ENCODE assay signal across 8 cellular contexts in genomic region chr1:86380257-86380861, GRCh38. TPM values are rescaled to one million over a fixed set of nuclear protein-coding genes. Genes with fewer than 3 reads are reported as not detected.
DNase-seq lines count a peak whose midpoint lies in the region; ATAC-seq, FAIRE-seq and TF ChIP-seq lines count a peak whose summit lies in the region.

No MANE protein-coding gene starts in this region.

- H3K9me3 ChIP-seq in OCI-LY3 (ENCODE audit: insufficient read depth, low read length) (no peaks in the 10 kb centered on the region), right lobe of liver (no peaks in the 10 kb centered on the region), vagina (no peaks in the 10 kb centered on the region)

- WGBS in right lobe of liver (ENCODE audit: insufficient coverage, low coverage, low lambda C conversion rate, missing lambda C conversion rate), result 0% methylated on average over 4 of the region's 4 CpGs

- H3K4me2 ChIP-seq in GM23338 (no peak overlapping the region), OCI-LY3 (ENCODE audit: low read length) (no peak overlapping the region)

- POLR2A ChIA-PET in activated CD4-positive, alpha-beta memory T cell treated with anti-CD3 and anti-CD28 coated beads, Interleukin-2, amount 10 ng/mL, durations not matched to agents 7 days and 5 days (lab: Charles Lee), result interaction anchor here (1.9 kb wide), 1 partner anchor 16 kb away, joined by 6 read pairs; the partner anchor contains the start of gene ODF2L

- H3K27ac Mint-ChIP-seq in GM23338, result no peak overlapping the region
- no peak overlapping the region for H3K27ac Mint-ChIP-seq in activated CD4-positive, alpha-beta memory T cell treated with anti-CD3 and anti-CD28 coated beads, Interleukin-2, amount 10 ng/mL, durations not matched to agents 7 days and 5 days

- H3K9me3 Mint-ChIP-seq in GM23338, result peaks cover 27% of the 10 kb centered on the region
- peaks cover 21% of the 10 kb centered on the region for H3K9me3 Mint-ChIP-seq in activated CD4-positive, alpha-beta memory T cell treated with anti-CD3 and anti-CD28 coated beads, Interleukin-2, amount 10 ng/mL, durations not matched to agents 7 days and 5 days

- H3K4me3 ChIP-seq in GM23338, result no peak overlapping the region
- H3K4me3 ChIP-seq in OCI-LY3 (ENCODE audit: low read length), result no peak overlapping the region
- H3K4me3 ChIP-seq in right lobe of liver, result no peak overlapping the region
- no peak overlapping the region for H3K4me3 ChIP-seq in vagina

- TF ChIP-seq CTCF in GM23338 (conservative IDR thresholded peaks at IDR 0.05; ENCODE audit: low read depth in 2 of 2) (peak; percentile 77 to 81), OCI-LY3 (IDR thresholded peaks at IDR 0.05; ENCODE audit: low read depth, low read length) (peak; percentile 66), right lobe of liver (IDR thresholded peaks at IDR 0.05) (peak; percentile 79 to 84 (median 82)), vagina (IDR thresholded peaks at IDR 0.05) (peak; percentile 54 to 82 (median 69))

- no peak overlapping the region for H3K9ac ChIP-seq in OCI-LY3 (ENCODE audit: low read length)

- no peak overlapping the region for H2AFZ ChIP-seq in GM23338
- no peak overlapping the region for H2AFZ ChIP-seq in OCI-LY3 (ENCODE audit: low read depth, low read length)

- TF ChIP-seq POLR2A in right lobe of liver (IDR thresholded peaks at IDR 0.05), result no peak
- no peak for TF ChIP-seq POLR2A in vagina (IDR thresholded peaks at IDR 0.05)

- H3K9me2 ChIP-seq in GM23338 (ENCODE audit: insufficient read depth), result no peaks in the 10 kb centered on the region

- H3K27me3 Mint-ChIP-seq in GM23338 (ENCODE audit: insufficient read depth, low read depth, poor library complexity), result peaks cover 4% of the 10 kb centered on the region
- H3K27me3 Mint-ChIP-seq in activated CD4-positive, alpha-beta memory T cell treated with anti-CD3 and anti-CD28 coated beads, Interleukin-2, amount 10 ng/mL, durations not matched to agents 7 days and 5 days, result no peaks in the 10 kb centered on the region

- H3K4me1 ChIP-seq in GM23338 (ENCODE audit: insufficient read depth), result no peaks in the 10 kb centered on the region
- 0 out of 2 replicates have a peak, but pooled peaks cover 2% of the 10 kb centered on the region for H3K4me1 ChIP-seq in OCI-LY3 (ENCODE audit: low read length)
- no peaks in the 10 kb centered on the region for H3K4me1 ChIP-seq in right lobe of liver
- H3K4me1 ChIP-seq in vagina, result no peaks in the 10 kb centered on the region

- no peaks in the 10 kb centered on the region for H3F3A ChIP-seq in GM23338 (replicated peaks; ENCODE audit: low read depth)

- H3K36me3 ChIP-seq in GM23338 (ENCODE audit: insufficient read depth) (peaks cover 17% of the 10 kb centered on the region), OCI-LY3 (replicated peaks; ENCODE audit: low read depth, low read length) (peaks cover 3% of the 10 kb centered on the region), right lobe of liver (no peaks in the 10 kb centered on the region), vagina (peaks cover 0 to 5% of the 10 kb centered on the region in 2 donors)

- CTCF ChIA-PET in activated CD4-positive, alpha-beta memory T cell treated with anti-CD3 and anti-CD28 coated beads, Interleukin-2, amount 10 ng/mL, durations not matched to agents 7 days and 5 days (lab: Charles Lee), result interaction anchor here (0.6 to 2.5 kb wide), 19 partner anchors 9 to 362 kb away, joined by 3 to 32 read pairs (median 4); partner anchors contain the start of genes ODF2L and SH3GLB1

- ATAC-seq in GM23338, result no peak
- peak; percentile 94 to 96 (median 94) for ATAC-seq in right lobe of liver

- H3K4me3 Mint-ChIP-seq in GM23338, result no peak overlapping the region
- no peak overlapping the region for H3K4me3 Mint-ChIP-seq in activated CD4-positive, alpha-beta memory T cell treated with anti-CD3 and anti-CD28 coated beads, Interleukin-2, amount 10 ng/mL, durations not matched to agents 7 days and 5 days

- H3K79me2 ChIP-seq in GM23338 (replicated peaks; ENCODE audit: insufficient read depth) (no peaks in the 10 kb centered on the region), OCI-LY3 (ENCODE audit: low read length) (no peaks in the 10 kb centered on the region)

- H3K36me3 Mint-ChIP-seq in GM23338 (ENCODE audit: low read depth), result peaks cover 33% of the 10 kb centered on the region
- H3K36me3 Mint-ChIP-seq in activated CD4-positive, alpha-beta memory T cell treated with anti-CD3 and anti-CD28 coated beads, Interleukin-2, amount 10 ng/mL, durations not matched to agents 7 days and 5 days (ENCODE audit: low read depth), result peaks cover 41% of the 10 kb centered on the region

- DNase-seq in GM03348 (ENCODE audit: low spot score), result peak; percentile 64
- DNase-seq in GM23338 (ENCODE audit: low spot score), result peak; percentile 62
- DNase-seq in LHCN-M2 (ENCODE audit: low read depth), result peak; percentile 72
- DNase-seq in right lobe of liver, result no peak
- no peak for DNase-seq in vagina (ENCODE audit: extremely low spot score in 2 of 2)
- no peak for DNase-seq in activated CD4-positive, alpha-beta memory T cell treated with anti-CD3 and anti-CD28 coated beads, Interleukin-2, amount 10 ng/mL, durations not matched to agents 7 days and 5 days

- peak; percentile 90 for FAIRE-seq in colon (lab: Jason Lieb, UNC)

- intact Hi-C loops in right lobe of liver (cut with DNase I), result no loop called here
- intact Hi-C loops in vagina (cut with DNase I), result no loop called here

- H3K4me1 Mint-ChIP-seq in GM23338, result no peaks in the 10 kb centered on the region
- peaks cover 17% of the 10 kb centered on the region for H3K4me1 Mint-ChIP-seq in activated CD4-positive, alpha-beta memory T cell treated with anti-CD3 and anti-CD28 coated beads, Interleukin-2, amount 10 ng/mL, durations not matched to agents 7 days and 5 days

- H3K27ac ChIP-seq in GM23338 (ENCODE audit: low read depth) (no peak overlapping the region), OCI-LY3 (ENCODE audit: low read length) (no peak overlapping the region), right lobe of liver (no peak overlapping the region), vagina (no peak overlapping the region)

- H3K27me3 ChIP-seq in GM23338 (ENCODE audit: insufficient read depth), result no peaks in the 10 kb centered on the region
- H3K27me3 ChIP-seq in OCI-LY3 (ENCODE audit: low read depth, low read length), result no peaks in the 10 kb centered on the region
- no peaks in the 10 kb centered on the region for H3K27me3 ChIP-seq in right lobe of liver
- H3K27me3 ChIP-seq in vagina, result no peaks in the 10 kb centered on the region

- H4K20me1 ChIP-seq in GM23338 (replicated peaks; ENCODE audit: insufficient read depth) (no peaks in the 10 kb centered on the region), OCI-LY3 (ENCODE audit: insufficient read depth, low read length) (no peaks in the 10 kb centered on the region)

TF ChIP-seq in GM23338, 12 proteins besides CTCF, POLR2A, EP300 and RAD21 (continues in another document):
- TF ChIP-seq STAT1 (IDR thresholded peaks at IDR 0.05; ENCODE audit: unreplicated experiment) (no peak), POLR2AphosphoS5 (IDR thresholded peaks at IDR 0.05; ENCODE audit: low read depth) (no peak), EZH2 (IDR thresholded peaks at IDR 0.05; ENCODE audit: low read depth, unreplicated experiment) (no peak), NANOG (IDR thresholded peaks at IDR 0.05; ENCODE audit: borderline replicate concordance) (no peak), CREB1 (CRISPR knock-in tag; IDR thresholded peaks at IDR 0.05; ENCODE audit: low read depth) (no peak), REST (IDR thresholded peaks at IDR 0.05; ENCODE audit: unreplicated experiment) (no peak), ZNF331 (CRISPR knock-in tag; IDR thresholded peaks at IDR 0.05; ENCODE audit: low read depth) (no peak), ZNF114 (CRISPR knock-in tag; IDR thresholded peaks at IDR 0.05) (no peak), JUNB (IDR thresholded peaks at IDR 0.05; ENCODE audit: unreplicated experiment) (no peak), EZH2phosphoT487 (IDR thresholded peaks at IDR 0.05; ENCODE audit: unreplicated experiment) (no peak)

RNA-seq across cellular contexts. Expression of gene ODF2L, which starts 15.8 kb away (rescaled TPM):
- total RNA-seq in GM23338 (2014; rRNA removed; shearing (Covaris generic)), result 29.8 and 46.0 TPM in 2 replicates
- 48.1 and 51.5 TPM in 2 replicates for polyA plus RNA-seq in GM23338 (2016; fragmentation: Nextera tagmentation; extraction: Ambion mirVana)
- total RNA-seq in LHCN-M2 (2014; rRNA removed) (18.7 and 22.7 TPM in 2 replicates), right lobe of liver (1 to 10 TPM; 3.9 to 8.6 (median 5.7) TPM), vagina (40.5 TPM)
- polyA plus RNA-seq in LHCN-M2 (2012), result 4.8 TPM
- 10 to 100 TPM; 63.1 to 71.3 TPM for total RNA-seq in activated CD4-positive, alpha-beta memory T cell treated with anti-CD3 and anti-CD28 coated beads, Interleukin-2, amount 10 ng/mL, durations not matched to agents 7 days and 5 days

RNA-seq across cellular contexts. Expression of gene CLCA2, which starts 43.6 kb away (rescaled TPM):
- not detected in 2 replicates for total RNA-seq in GM23338 (2014; rRNA removed; shearing (Covaris generic))
- not detected in 2 replicates for polyA plus RNA-seq in GM23338 (2016; fragmentation: Nextera tagmentation; extraction: Ambion mirVana)
- 0.23 and 0.26 TPM in 2 replicates for total RNA-seq in LHCN-M2 (2014; rRNA removed)
- 0.05 TPM for polyA plus RNA-seq in LHCN-M2 (2012)
- total RNA-seq in right lobe of liver, result not detected
- 65.8 TPM for total RNA-seq in vagina
- not detected for total RNA-seq in activated CD4-positive, alpha-beta memory T cell treated with anti-CD3 and anti-CD28 coated beads, Interleukin-2, amount 10 ng/mL, durations not matched to agents 7 days and 5 days

Comparison
In these comparisons a context has a peak if more than half of its experiments do, and no peak if none do; other contexts are left out.
1. DNase-seq: peak in GM03348 (single experiment), GM23338 (single experiment) and LHCN-M2 (single experiment); none in right lobe of liver (0 of 3), vagina (0 of 2) and activated CD4-positive, alpha-beta memory T cell treated with anti-CD3 and anti-CD28 coated beads, Interleukin-2, amount 10 ng/mL, durations not matched to agents 7 days and 5 days (single experiment).
2. RNA of gene CLCA2, which starts 43.6 kb away (total RNA-seq): 65.8 TPM in vagina (single experiment); 0.23 to 0.26 TPM in LHCN-M2, not detected in activated CD4-positive, alpha-beta memory T cell treated with anti-CD3 and anti-CD28 coated beads, Interleukin-2, amount 10 ng/mL, durations not matched to agents 7 days and 5 days, not detected in GM23338 and not detected in right lobe of liver; every median in the first group is over 10 times any median in the second.
3. Peak in every context shown above with its lines, with median percentiles within 50 percentile points of each other: CTCF ChIP-seq.